ENCODE assay signal across 8 cellular contexts in the genomic region with DNA sequence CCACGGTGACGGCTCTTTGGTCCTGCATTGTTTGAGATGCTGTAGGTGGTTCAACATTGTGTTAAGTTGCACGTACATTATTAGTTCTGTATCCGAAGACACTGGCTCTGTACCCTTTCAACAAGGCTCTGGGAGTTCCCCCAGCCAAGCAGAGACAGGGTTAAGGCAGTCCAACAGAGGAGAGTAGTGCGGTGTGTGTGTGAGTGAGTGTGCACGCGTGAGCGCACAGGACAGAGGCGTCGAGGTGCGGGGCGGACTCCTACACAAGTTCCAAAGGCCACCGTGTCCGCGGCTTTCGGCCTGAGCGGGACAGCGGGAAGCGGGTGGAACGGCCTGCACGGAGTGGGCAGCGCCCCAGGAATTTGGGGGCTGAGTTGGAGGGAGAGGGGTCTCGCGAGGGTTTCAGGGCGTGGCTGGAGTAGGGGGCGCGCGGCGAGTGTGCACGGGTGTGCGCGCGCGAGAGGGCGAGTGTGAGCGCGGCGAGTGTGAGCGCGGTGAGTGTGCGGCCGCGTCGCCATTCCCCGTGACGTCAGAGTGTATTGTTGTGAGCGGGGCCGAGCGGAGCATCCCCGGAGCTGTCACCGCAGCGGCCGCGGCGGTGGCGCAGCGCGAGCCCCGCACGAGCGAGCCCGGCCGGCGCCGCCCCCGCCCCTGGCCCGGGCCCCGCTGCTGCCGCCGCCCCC. TPM values are rescaled to one million over a fixed set of nuclear protein-coding genes. Genes with fewer than 3 reads are reported as not detected.
DNase-seq lines count a peak whose midpoint lies in the region; ATAC-seq, FAIRE-seq and TF ChIP-seq lines count a peak whose summit lies in the region.

TSS of gene ASXL3 (plus strand) at position 532 of the 683 bp plus-strand sequence. CDS start 413 bp downstream, outside the sequence.

- H3K9me1 ChIP-seq in IMR-90 (ENCODE audit: insufficient read depth, low read length), result peaks cover 3% of the 10 kb centered on the region; the same call in 1 of the 2 replicates

- no peak for TF ChIP-seq CTCF in IMR-90 (conservative IDR thresholded peaks at IDR 0.05; ENCODE audit: low read depth, low read length)
- TF ChIP-seq CTCF in WERI-Rb-1 (IDR thresholded peaks at IDR 0.05; ENCODE audit: low read depth, low read length), result no peak

- peak within 1 kb of the TSS; percentile 56 for H2AK9ac ChIP-seq in IMR-90 (replicated peaks; ENCODE audit: low read depth, low read length, poor library complexity)

- H3K36me3 ChIP-seq in IMR-90 (ENCODE audit: control insufficient read depth, insufficient read depth, low read length) (no peaks in the 10 kb centered on the region), WERI-Rb-1 (no peaks in the 10 kb centered on the region)

- H2BK15ac ChIP-seq in IMR-90 (ENCODE audit: low read depth, low read length), result no peak within 1 kb of the TSS

- intact Hi-C loops in IMR-90 (cut with micrococcal nuclease), result loop anchor here (5.0 kb wide), 1 partner anchor 179 kb away; no protein-coding TSS in a partner anchor

- H3K9ac ChIP-seq in IMR-90 (ENCODE audit: low read depth, low read length), result peak within 1 kb of the TSS; percentile 53; the same call in 1 of the 2 replicates

- H4K20me1 ChIP-seq in IMR-90 (ENCODE audit: insufficient read depth, low read length), result no peaks in the 10 kb centered on the region

- peak; percentile 72 for ATAC-seq in IMR-90 (ENCODE audit: low read depth)
- no peak for ATAC-seq in activated CD4-positive, CD25-positive, alpha-beta regulatory T cell treated with anti-CD3 and anti-CD28 coated beads, Interleukin-2, amount 50 U/mL, for 24 hours

- H2BK20ac ChIP-seq in IMR-90 (ENCODE audit: low read depth, low read length), result no peak within 1 kb of the TSS

- H4K8ac ChIP-seq in IMR-90 (ENCODE audit: low read depth in 2 of 2, low read length in 2 of 2), result peak within 1 kb of the TSS in 1 of 2 experiments; percentile 32; a peak in 1 of 4 replicates

- FAIRE-seq in HTR-8/SVneo (lab: Jason Lieb, UNC), result no peak

- H3K27ac ChIP-seq in IMR-90 (ENCODE audit: insufficient read depth, low read length) (peak within 1 kb of the TSS; percentile 3; the same call in 1 of the 2 replicates), WERI-Rb-1 (no peak within 1 kb of the TSS)

- peak within 1 kb of the TSS; percentile 79 for H3K4me2 ChIP-seq in IMR-90 (ENCODE audit: low read depth, low read length)

- WGBS in IMR-90 (ENCODE audit: extremely low coverage in 2 of 2, insufficient read length in 1 of 2), 2 experiments, result 0% methylated on average over 26 of the region's 70 CpGs; no CpG with 5 or more reads in 1 of the 2 experiments

- no peak within 1 kb of the TSS for H2AK5ac ChIP-seq in IMR-90 (ENCODE audit: low read depth, low read length)

- in situ Hi-C loops in IMR-90 (cut with MboI; ENCODE audit: low sequenced_read_pairs), result no loop called here

- H3K4me1 ChIP-seq in IMR-90 (ENCODE audit: control insufficient read depth, insufficient read depth, low read length), result peaks cover 4% of the 10 kb centered on the region

- H4K91ac ChIP-seq in IMR-90 (ENCODE audit: insufficient read depth, low read depth, low read length), result no peak within 1 kb of the TSS

- H3K23ac ChIP-seq in IMR-90 (ENCODE audit: low read depth, low read length), result peak within 1 kb of the TSS; percentile 90

- peak within 1 kb of the TSS; percentile 5; the same call in 1 of the 2 replicates for H4K5ac ChIP-seq in IMR-90 (ENCODE audit: low read depth, low read length)

- dilution Hi-C loops in IMR-90 (cut with HindIII; ENCODE audit: low sequenced_read_pairs, unreplicated experiment), result no loop called here

- CTCF ChIA-PET in IMR-90 (lab: Yijun Ruan, JAX), result no interaction called here

- no peak within 1 kb of the TSS for H3K4ac ChIP-seq in IMR-90 (ENCODE audit: low read depth, low read length)

- H2BK120ac ChIP-seq in IMR-90 (ENCODE audit: low read depth, low read length), result no peak within 1 kb of the TSS

- no peak within 1 kb of the TSS for H3K56ac ChIP-seq in IMR-90 (ENCODE audit: extremely low read depth, insufficient read depth, low read length)

- H3K14ac ChIP-seq in IMR-90 (replicated peaks; ENCODE audit: low read depth, low read length), result no peak within 1 kb of the TSS

- no TSS peak for BruUV-seq in IMR-90 (replicated peaks; lab: Mats Ljungman, UMichigan)

- peak within 1 kb of the TSS; percentile 9; the same call in 1 of the 2 replicates for H3K18ac ChIP-seq in IMR-90 (ENCODE audit: low read depth, low read length)

- no peak within 1 kb of the TSS for H2BK5ac ChIP-seq in IMR-90 (ENCODE audit: low read depth, low read length, poor library complexity, severe bottlenecking)

- DNase-seq in Daoy (ENCODE audit: low read depth) (peak; percentile 34), IMR-90 (no peak), WERI-Rb-1 (peak; percentile 17), globus pallidus (ENCODE audit: low spot score) (peak; percentile 66), occipital lobe (lab: John Stamatoyannopoulos, UW) (peak; percentile 53), NOMO-1 treated with dmso at 0.1 percent for 144 hours (lab: John Stamatoyannopoulos, UW; ENCODE audit: unreplicated experiment) (no peak), HTR-8/SVneo (ENCODE audit: insufficient read length, low spot score) (no peak)

- no peaks in the 10 kb centered on the region for H3K9me3 ChIP-seq in IMR-90 (ENCODE audit: control insufficient read depth, insufficient read depth, low read length)
- no peaks in the 10 kb centered on the region for H3K9me3 ChIP-seq in WERI-Rb-1 (ENCODE audit: severe bottlenecking)

- TF ChIP-seq RAD21 in IMR-90 (IDR thresholded peaks at IDR 0.05; ENCODE audit: low read length), result no peak

- H3K27me3 ChIP-seq in IMR-90 (ENCODE audit: control insufficient read depth, insufficient read depth, low read length), result peaks cover 20% of the 10 kb centered on the region
- H3K27me3 ChIP-seq in WERI-Rb-1 (ENCODE audit: insufficient read depth, low read depth, severe bottlenecking), result peaks cover 35% of the 10 kb centered on the region

- TF ChIP-seq POLR2A in IMR-90 (IDR thresholded peaks at IDR 0.05; ENCODE audit: low read depth, low read length), result no peak

- H3K79me1 ChIP-seq in IMR-90 (ENCODE audit: low read depth in 1 of 2, low read length in 2 of 2), result no peaks in the 10 kb centered on the region

- POLR2A ChIA-PET in IMR-90 (lab: Charles Lee; ENCODE audit: unreplicated experiment), result no interaction called here

- H2AFZ ChIP-seq in IMR-90 (replicated peaks; ENCODE audit: low read length, poor library complexity), result peak within 1 kb of the TSS; percentile 92

- peak within 1 kb of the TSS; percentile 59 for H3K4me3 ChIP-seq in IMR-90 (ENCODE audit: insufficient read depth, low read depth, low read length)
- H3K4me3 ChIP-seq in WERI-Rb-1 (ENCODE audit: low read depth, low read length), result peak within 1 kb of the TSS; percentile 49

TF ChIP-seq in IMR-90, 13 proteins besides CTCF, POLR2A, EP300 and RAD21:
- TF ChIP-seq CEBPB (IDR thresholded peaks at IDR 0.05; ENCODE audit: low read depth, low read length), result no peak
- TF ChIP-seq RFX5 (IDR thresholded peaks at IDR 0.05; ENCODE audit: low read depth, low read length), result no peak
- no peak for TF ChIP-seq MAFK (IDR thresholded peaks at IDR 0.05; ENCODE audit: low read depth, low read length)
- no peak for TF ChIP-seq BHLHE40 (IDR thresholded peaks at IDR 0.05; ENCODE audit: low read depth, low read length)
- TF ChIP-seq CHD1 (IDR thresholded peaks at IDR 0.05; ENCODE audit: low read depth, low read length), result no peak
- TF ChIP-seq SMC3 (IDR thresholded peaks at IDR 0.05; ENCODE audit: low read depth, low read length), result no peak
- TF ChIP-seq FOS (IDR thresholded peaks at IDR 0.05; ENCODE audit: low read depth, low read length), result no peak
- TF ChIP-seq, protein P1, sequence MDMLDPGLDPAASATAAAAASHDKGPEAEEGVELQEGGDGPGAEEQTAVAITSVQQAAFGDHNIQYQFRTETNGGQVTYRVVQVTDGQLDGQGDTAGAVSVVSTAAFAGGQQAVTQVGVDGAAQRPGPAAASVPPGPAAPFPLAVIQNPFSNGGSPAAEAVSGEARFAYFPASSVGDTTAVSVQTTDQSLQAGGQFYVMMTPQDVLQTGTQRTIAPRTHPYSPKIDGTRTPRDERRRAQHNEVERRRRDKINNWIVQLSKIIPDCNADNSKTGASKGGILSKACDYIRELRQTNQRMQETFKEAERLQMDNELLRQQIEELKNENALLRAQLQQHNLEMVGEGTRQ (IDR thresholded peaks at IDR 0.05; ENCODE audit: low read depth, low read length), result no peak
- no peak for TF ChIP-seq ELK1 (IDR thresholded peaks at IDR 0.05; ENCODE audit: borderline replicate concordance, low read depth, low read length)
TF ChIP-seq in IMR-90: peak in this region for 0.

RNA-seq across cellular contexts. Expression of gene ASXL3, which starts in this region (rescaled TPM):
- 0.18 and 0.29 TPM in 2 replicates for total RNA-seq in Daoy (2014; rRNA removed; shearing (Covaris generic))
- under 0.01 and 0.54 TPM in 2 replicates for total RNA-seq in IMR-90 (2012; rRNA removed)
- polyA plus RNA-seq in IMR-90 (2012; rRNA removed), result 0.03 TPM in 2 replicates
- 0.01 and 0.05 TPM in 2 replicates for polyA plus RNA-seq in IMR-90 (2012; cell fraction: cytosol; rRNA removed)
- polyA plus RNA-seq in IMR-90 (2012; cell fraction: nucleus; rRNA removed; ENCODE audit: low replicate concordance), result 0.02 and 0.18 TPM in 2 replicates
- total RNA-seq in occipital lobe, result 94.5 TPM

Comparison
In these comparisons a context has a peak if more than half of its experiments do, and no peak if none do; other contexts are left out.
1. RNA of gene ASXL3 (total RNA-seq): 94.5 TPM in occipital lobe (single experiment); under 0.01 to 0.54 TPM in IMR-90 and 0.18 to 0.29 TPM in Daoy; every median in the first group is over 10 times any median in the second.
2. Peak in DNase-seq in Daoy; RNA of the gene not detected or under 1 TPM.
3. Peak in ATAC-seq, H3K4me3 ChIP-seq, H3K27ac ChIP-seq, H3K9ac ChIP-seq and H3K4me2 ChIP-seq in IMR-90; RNA of the gene not detected or under 1 TPM.
4. DNase-seq: peak in WERI-Rb-1 (single experiment), globus pallidus (single experiment) and occipital lobe (single experiment); none in IMR-90 (single experiment), NOMO-1 treated with dmso at 0.1 percent for 144 hours (single experiment) and HTR-8/SVneo (single experiment).